In genomic region chr3:10707089-10707983, GRCh38 we compare ENCODE assay signal across 12 cellular contexts.
DNase-seq lines count a peak whose midpoint lies in the region; ATAC-seq, FAIRE-seq and TF ChIP-seq lines count a peak whose summit lies in the region.
"Had no signal": no experiment of that assay in that cellular context is flagged by ENCODE, and none has a peak within 500 bp of the region (broad histone marks: within the 10 kb centered on the region; RNA-seq: fewer than 3 reads in every experiment).

No MANE protein-coding gene starts in this region.

- no peak for FAIRE-seq in H54 (lab: Jason Lieb, UNC)

- peaks cover 75% of the 10 kb centered on the region for H3K27me3 ChIP-seq in HUES64 (ENCODE audit: insufficient read depth, low read length)
- H3K27me3 ChIP-seq in endodermal cell (ENCODE audit: control insufficient read depth, insufficient read depth, low read length, poor library complexity, severe bottlenecking): peaks cover 77% of the 10 kb centered on the region

- H3K27ac Mint-ChIP-seq in endodermal cell: no peak overlapping the region
- no peak overlapping the region for H3K27ac Mint-ChIP-seq in osteocyte (ENCODE audit: unreplicated experiment)

- H3K27ac ChIP-seq in HUES64 (ENCODE audit: low read depth, low read length) (no peak overlapping the region), endodermal cell (ENCODE audit: low read depth, low read length) (no peak overlapping the region)
- H3K27ac ChIP-seq: PC-9 had no signal

- DNase-seq in D341Med (ENCODE audit: low spot score) (peak; percentile 72), endodermal cell (peak; percentile 83), osteocyte (ENCODE audit: extremely low spot score, unreplicated experiment) (no peak), H54 (ENCODE audit: insufficient read length, low spot score) (no peak), omental fat pad (ENCODE audit: low spot score) (no peak), inferior parietal cortex (ENCODE audit: extremely low spot score) (no peak)
- DNase-seq: activated CD4-positive, alpha-beta T cell treated with anti-CD3 and anti-CD28 coated beads for 1 hour; amniotic stem cell; foreskin fibroblast; PC-9 had no signal

- WGBS in HUES64: 7% methylated on average over 68 of the region's 68 CpGs
- 7 to 8% methylated on average over 23 to 68 of the region's 68 CpGs for WGBS in endodermal cell (ENCODE audit: insufficient coverage in 1 of 2, insufficient read length in 1 of 2), 2 experiments

- no peaks in the 10 kb centered on the region for H3K9me3 ChIP-seq in HUES64 (ENCODE audit: insufficient read depth, low read depth, low read length)
- no peaks in the 10 kb centered on the region for H3K9me3 ChIP-seq in endodermal cell (ENCODE audit: control insufficient read depth, low read length)

- H3K9me3 Mint-ChIP-seq in endodermal cell: no peaks in the 10 kb centered on the region
- no peaks in the 10 kb centered on the region for H3K9me3 Mint-ChIP-seq in osteocyte (ENCODE audit: unreplicated experiment)

- H3K27me3 Mint-ChIP-seq in endodermal cell (ENCODE audit: insufficient read depth): peaks cover 75% of the 10 kb centered on the region
- peaks cover 66% of the 10 kb centered on the region for H3K27me3 Mint-ChIP-seq in osteocyte (ENCODE audit: unreplicated experiment)

- TF ChIP-seq POLR2A in H54 (IDR thresholded peaks at IDR 0.05; ENCODE audit: low read depth, low read length): no peak

- H3K36me3 Mint-ChIP-seq in endodermal cell (ENCODE audit: low read depth) (no peaks in the 10 kb centered on the region), osteocyte (ENCODE audit: unreplicated experiment) (no peaks in the 10 kb centered on the region)

- peak overlapping the region; percentile 51 for H3K4me3 ChIP-seq in HUES64 (ENCODE audit: low read length)
- H3K4me3 ChIP-seq in endodermal cell (ENCODE audit: low read length): peak overlapping the region; percentile 69
- H3K4me3 ChIP-seq: PC-9 had no signal

- H3K9ac ChIP-seq in HUES64 (ENCODE audit: low read depth, low read length) (no peak overlapping the region), endodermal cell (ENCODE audit: extremely low read depth, low read length, poor library complexity, severe bottlenecking) (no peak overlapping the region)

- TF ChIP-seq CTCF in endodermal cell (conservative IDR thresholded peaks at IDR 0.05) (peak; percentile 69), osteocyte (IDR thresholded peaks at IDR 0.05) (peak; percentile 27), omental fat pad (IDR thresholded peaks at IDR 0.05) (no peak)

- peaks cover 10% of the 10 kb centered on the region for H3K4me1 Mint-ChIP-seq in endodermal cell
- H3K4me1 Mint-ChIP-seq in osteocyte (ENCODE audit: unreplicated experiment): no peaks in the 10 kb centered on the region

- ATAC-seq in GM21423 (IDR thresholded peaks at IDR 0.05; ENCODE audit: unreplicated experiment) (no peak), omental fat pad (ENCODE audit: low FRiP score) (no peak)

- H3K4me3 Mint-ChIP-seq in endodermal cell: peak overlapping the region; percentile 48
- peak overlapping the region; percentile 31 for H3K4me3 Mint-ChIP-seq in osteocyte (ENCODE audit: unreplicated experiment)

- no peaks in the 10 kb centered on the region for H3K36me3 ChIP-seq in HUES64 (ENCODE audit: insufficient read depth, low read length)
- no peaks in the 10 kb centered on the region for H3K36me3 ChIP-seq in endodermal cell (ENCODE audit: control insufficient read depth, insufficient read depth, low read length)

- 0 out of 2 replicates have a peak, but pooled peaks cover 2% of the 10 kb centered on the region for H3K4me1 ChIP-seq in HUES64 (ENCODE audit: insufficient read depth, low read length)
- no peaks in the 10 kb centered on the region for H3K4me1 ChIP-seq in endodermal cell (ENCODE audit: control insufficient read depth, insufficient read depth, low read length)

Comparison
In these comparisons a context has a peak if more than half of its experiments do, and no peak if none do; other contexts are left out.
1. DNase-seq: peak in D341Med (single experiment) and endodermal cell (single experiment); none in osteocyte (single experiment), H54 (single experiment), omental fat pad (single experiment) and inferior parietal cortex (single experiment).
2. CTCF ChIP-seq: peak in endodermal cell (single experiment) and osteocyte (single experiment); none in omental fat pad (0 of 3).